In genomic region chr12:106329231-106329985, GRCh38 we compare ENCODE assay signal across 16 cellular contexts. TPM values are rescaled to one million over a fixed set of nuclear protein-coding genes. Genes with fewer than 3 reads are reported as not detected.
DNase-seq lines count a peak whose midpoint lies in the region; ATAC-seq and FAIRE-seq lines count a peak whose summit lies in the region.
"Had no signal": no experiment of that assay in that cellular context is flagged by ENCODE, and none has a peak within 500 bp of the region (broad histone marks: within the 10 kb centered on the region; RNA-seq: fewer than 3 reads in every experiment).

No MANE protein-coding gene starts in this region.

- H3K4me3 ChIP-seq in small intestine (ENCODE audit: low read depth in 1 of 2, low read length in 2 of 2), result no peak overlapping the region
- H3K4me3 ChIP-seq: lower lobe of right lung, neural progenitor cell, spleen had no signal

- no peak for FAIRE-seq in small intestine (lab: Jason Lieb, UNC)
- FAIRE-seq: A204.1, G401.6 had no signal

- H3K27me3 ChIP-seq in small intestine (ENCODE audit: control insufficient read depth in 2 of 2, insufficient read depth in 2 of 2, low read length in 2 of 2), result no peaks in the 10 kb centered on the region
- H3K27me3 ChIP-seq: neural progenitor cell, spleen had no signal

- ATAC-seq in HG03108 (IDR thresholded peaks at IDR 0.05; ENCODE audit: unreplicated experiment), result no peak

- no peaks in the 10 kb centered on the region for H3K9me3 ChIP-seq in small intestine (ENCODE audit: control insufficient read depth, low read depth)
- H3K9me3 ChIP-seq: lower lobe of right lung, spleen had no signal

- no peaks in the 10 kb centered on the region for H3K4me1 ChIP-seq in small intestine (ENCODE audit: control insufficient read depth in 2 of 2, insufficient read depth in 1 of 2, low read depth in 1 of 2, low read length in 1 of 2)
- H3K4me1 ChIP-seq: lower lobe of right lung, neural progenitor cell had no signal

- peak; percentile 55 for DNase-seq in NCI-H748 (lab: John Stamatoyannopoulos, UW; ENCODE audit: unreplicated experiment)
- no peak for DNase-seq in NCI-H748 treated with DMSO at 0.1 percent for 48 hours (lab: John Stamatoyannopoulos, UW)
- DNase-seq in NOMO-1 (lab: John Stamatoyannopoulos, UW; ENCODE audit: unreplicated experiment in 2 of 2), result peak; percentile 64 to 66
- DNase-seq in inferior parietal cortex (ENCODE audit: extremely low spot score), result peak; percentile 36
- DNase-seq in small intestine, result peak; percentile 9
- DNase-seq in activated CD4-positive, alpha-beta T cell treated with anti-CD3 and anti-CD28 coated beads for 4 hours, result no peak
- DNase-seq in SIG-M5 treated with dmso at 0.1 percent for 504 hours (lab: John Stamatoyannopoulos, UW; ENCODE audit: unreplicated experiment), result no peak
- DNase-seq: activated naive CD4-positive, alpha-beta T cell treated with anti-CD3 and anti-CD28 coated beads, Interleukin-2, amount 50 U/mL, for 16 hours; central memory CD4-positive, alpha-beta T cell; lower lobe of right lung; NCI-H187 treated with DMSO at 0.1 percent for 48 hours; spleen had no signal

- WGBS in small intestine, 3 donors, result 25 to 74% (median 40%) methylated on average over 12 of the region's 12 CpGs

- H3K36me3 ChIP-seq in small intestine (ENCODE audit: control insufficient read depth in 2 of 2, insufficient read depth in 2 of 2, low read length in 2 of 2), result peaks cover 4 to 15% of the 10 kb centered on the region in 2 donors
- H3K36me3 ChIP-seq: neural progenitor cell had no signal

- H3K27ac ChIP-seq in small intestine (ENCODE audit: low read depth in 1 of 2, low read length in 1 of 2), result no peak overlapping the region
- H3K27ac ChIP-seq: lower lobe of right lung, neural progenitor cell had no signal

RNA-seq across cellular contexts. Expression of gene TCP11L2, which starts 26.9 kb away (rescaled TPM):
- 1 to 10 TPM; 2.7 to 6.2 (median 5.3) TPM for polyA plus RNA-seq in small intestine

RNA-seq across cellular contexts. Expression of gene POLR3B, which starts 28.1 kb away (rescaled TPM):
- 1 to 10 TPM; 1.8 to 5.3 (median 2.7) TPM for polyA plus RNA-seq in small intestine

Comparison
In these comparisons a context has a peak if more than half of its experiments do, and no peak if none do; other contexts are left out.
1. DNase-seq: peak in NCI-H748 (single experiment), NOMO-1 (2 of 2), inferior parietal cortex (single experiment) and small intestine (single experiment); none in NCI-H748 treated with DMSO at 0.1 percent for 48 hours (single experiment), activated CD4-positive, alpha-beta T cell treated with anti-CD3 and anti-CD28 coated beads for 4 hours (0 of 2) and SIG-M5 treated with dmso at 0.1 percent for 504 hours (single experiment).